In genomic region chr5:34584165-34584564, GRCh38 we compare ENCODE assay signal across 27 cellular contexts.
DNase-seq lines count a peak whose midpoint lies in the region; ATAC-seq and TF ChIP-seq lines count a peak whose summit lies in the region.
"Had no signal": no experiment of that assay in that cellular context is flagged by ENCODE, and none has a peak within 500 bp of the region (broad histone marks: within the 10 kb centered on the region; RNA-seq: fewer than 3 reads in every experiment).

No MANE protein-coding gene starts in this region.

- H3F3A ChIP-seq in PC-9 (ENCODE audit: insufficient read depth, low read depth) (peaks cover 50% of the 10 kb centered on the region), MM.1S (ENCODE audit: insufficient read depth, low read length) (no peaks in the 10 kb centered on the region)

- no peaks in the 10 kb centered on the region for H3K27me3 ChIP-seq in PC-9 (ENCODE audit: insufficient read depth, low read depth)
- H3K27me3 ChIP-seq in spleen (replicated peaks in 1 of 7) = peaks cover 0 to 4% (median 0%) of the 10 kb centered on the region in 7 donors
- H3K27me3 ChIP-seq in MM.1S (replicated peaks; ENCODE audit: insufficient read depth, low read length) = no peaks in the 10 kb centered on the region
- H3K27me3 ChIP-seq: adrenal gland, foreskin keratinocyte, sigmoid colon, thyroid gland had no signal

- H3K4me2 ChIP-seq in PC-9 (peak overlapping the region; percentile 78; the same call in 1 of the 2 replicates), MM.1S (ENCODE audit: low read depth, low read length) (no peak overlapping the region)
- H3K4me2 ChIP-seq: SK-N-SH had no signal

- intact Hi-C loops in PC-9 (cut with micrococcal nuclease; ENCODE audit: unreplicated experiment) (no loop called here), spleen (cut with DNase I; ENCODE audit: low total_unique reads) (no loop called here)

- H3K9ac ChIP-seq in MM.1S (ENCODE audit: low read length) = no peak overlapping the region
- H3K9ac ChIP-seq: SK-N-SH had no signal

- H3K27ac ChIP-seq in PC-9 (peak overlapping the region; percentile 97), spleen (peak overlapping the region in 6 of 8 donors; percentile 25 to 78 (median 66)), MM.1S (ENCODE audit: low read length) (no peak overlapping the region)
- H3K27ac ChIP-seq: adrenal gland, C4-2B, foreskin keratinocyte, prostate gland, sigmoid colon, thyroid gland had no signal

- H3K9me2 ChIP-seq in PC-9 (ENCODE audit: insufficient read depth) = no peaks in the 10 kb centered on the region
- no peaks in the 10 kb centered on the region for H3K9me2 ChIP-seq in MM.1S (replicated peaks; ENCODE audit: insufficient read depth, low read length)
- H3K9me2 ChIP-seq: SK-N-SH had no signal

- BruUV-seq in PC-9 (replicated peaks; lab: Mats Ljungman, UMichigan) = no TSS peak

- H3K36me3 ChIP-seq in PC-9 (ENCODE audit: low read depth) = no peaks in the 10 kb centered on the region
- no peaks in the 10 kb centered on the region for H3K36me3 ChIP-seq in spleen
- no peaks in the 10 kb centered on the region for H3K36me3 ChIP-seq in MM.1S (replicated peaks; ENCODE audit: insufficient read depth, low read length)
- H3K36me3 ChIP-seq: adrenal gland, prostate gland, sigmoid colon, thyroid gland had no signal

- no peaks in the 10 kb centered on the region; the same call in 1 of the 2 replicates for H3K9me3 ChIP-seq in PC-9 (ENCODE audit: insufficient read depth, low read depth)
- H3K9me3 ChIP-seq in spleen = peaks cover 0 to 5% (median 0%) of the 10 kb centered on the region in 8 donors
- H3K9me3 ChIP-seq in MM.1S (replicated peaks; ENCODE audit: insufficient read depth, low read length) = no peaks in the 10 kb centered on the region
- H3K9me3 ChIP-seq: adrenal gland, prostate gland, sigmoid colon, SK-N-SH, thyroid gland had no signal

- peaks cover 64% of the 10 kb centered on the region for H3K4me1 ChIP-seq in PC-9 (replicated peaks; ENCODE audit: insufficient read depth)
- peaks cover 0 to 6% (median 0%) of the 10 kb centered on the region in 6 donors for H3K4me1 ChIP-seq in spleen
- no peaks in the 10 kb centered on the region for H3K4me1 ChIP-seq in MM.1S (ENCODE audit: low read length)
- H3K4me1 ChIP-seq: prostate gland, thyroid gland had no signal

- no peak overlapping the region for H2AFZ ChIP-seq in PC-9
- no peak overlapping the region for H2AFZ ChIP-seq in MM.1S (ENCODE audit: low read length)

- peak; percentile 10 for DNase-seq in NOMO-1 treated with DMSO at 0.1 percent for 48 hours (lab: John Stamatoyannopoulos, UW; ENCODE audit: unreplicated experiment)
- DNase-seq in NOMO-1 treated with dmso at 0.1 percent for 144 hours (lab: John Stamatoyannopoulos, UW; ENCODE audit: unreplicated experiment) = no peak
- DNase-seq in NCI-H2171 treated with DMSO at 0.1 percent for 48 hours (lab: John Stamatoyannopoulos, UW) = peak; percentile 94
- DNase-seq in PC-9 = no peak
- no peak for DNase-seq in spleen
- no peak for DNase-seq in MM.1S
- DNase-seq in G401 (ENCODE audit: low spot score) = no peak
- DNase-seq: activated CD4-positive, alpha-beta T cell treated with anti-CD3 and anti-CD28 coated beads for 4 hours; activated naive CD4-positive, alpha-beta T cell; activated T-cell treated with anti-CD3 and anti-CD28 coated beads, Interleukin-2, amount 50 U/mL, for 24 hours; adrenal gland; effector CD4-positive, alpha-beta T cell; foreskin keratinocyte; left colon; NCI-H2029; RPMI8226; sigmoid colon; SK-N-SH; stimulated activated CD4-positive, alpha-beta T cell treated with anti-CD3 and anti-CD28 coated beads, Interleukin-15, amount 100 ng/mL, for 24 hours; stimulated activated naive CD8-positive, alpha-beta T cell treated with anti-CD3 and anti-CD28 coated beads, Interleukin-15, amount 100 ng/mL, for 72 hours; T-helper 2 cell; thyroid gland had no signal

- CTCF ChIA-PET in PC-9 (lab: Charles Lee) = interaction anchor here (1.6 kb wide), 1 partner anchor 88 kb away, joined by 7 read pairs; no protein-coding TSS in a partner anchor

- ATAC-seq in HG03196 (IDR thresholded peaks at IDR 0.05; ENCODE audit: unreplicated experiment) = no peak
- ATAC-seq: esophagus mucosa; foreskin keratinocyte; K562; left colon; stimulated activated naive CD8-positive, alpha-beta T cell treated with anti-CD3 and anti-CD28 coated beads, Interleukin-15, amount 100 ng/mL, for 72 hours had no signal

- no peak for TF ChIP-seq CTCF in PC-9 (conservative IDR thresholded peaks at IDR 0.05)
- TF ChIP-seq CTCF in spleen (IDR thresholded peaks at IDR 0.05 in 8 of 11, conservative IDR thresholded peaks at IDR 0.05 in 3 of 11) = no peak
- no peak for TF ChIP-seq CTCF in MM.1S (IDR thresholded peaks at IDR 0.05; ENCODE audit: low read length)

- H4K20me1 ChIP-seq in PC-9 (ENCODE audit: insufficient read depth) (no peaks in the 10 kb centered on the region), MM.1S (ENCODE audit: insufficient read depth, low read length) (no peaks in the 10 kb centered on the region)

- in situ Hi-C loops in G401 (cut with HindIII; ENCODE audit: low sequenced_read_pairs) = no loop called here

- H3K79me2 ChIP-seq in PC-9 (ENCODE audit: low read depth) (peaks cover 6% of the 10 kb centered on the region; the same call in 1 of the 2 replicates), MM.1S (ENCODE audit: low read length) (no peaks in the 10 kb centered on the region)

- TF ChIP-seq POLR2A in spleen (IDR thresholded peaks at IDR 0.05) = no peak

- no peak overlapping the region for H3K4me3 ChIP-seq in PC-9
- H3K4me3 ChIP-seq in spleen = no peak overlapping the region
- no peak overlapping the region for H3K4me3 ChIP-seq in MM.1S (ENCODE audit: low read length)
- H3K4me3 ChIP-seq: adrenal gland, K562, prostate gland, sigmoid colon, thyroid gland had no signal

- POLR2A ChIA-PET in PC-9 (lab: Charles Lee; ENCODE audit: unreplicated experiment) = no interaction called here

Comparison
In these comparisons a context has a peak if more than half of its experiments do, and no peak if none do; other contexts are left out.
1. DNase-seq: peak in NOMO-1 treated with DMSO at 0.1 percent for 48 hours (single experiment) and NCI-H2171 treated with DMSO at 0.1 percent for 48 hours (single experiment); none in NOMO-1 treated with dmso at 0.1 percent for 144 hours (single experiment), PC-9 (0 of 2), spleen (single experiment), MM.1S (single experiment) and G401 (single experiment).